In the genomic region with DNA sequence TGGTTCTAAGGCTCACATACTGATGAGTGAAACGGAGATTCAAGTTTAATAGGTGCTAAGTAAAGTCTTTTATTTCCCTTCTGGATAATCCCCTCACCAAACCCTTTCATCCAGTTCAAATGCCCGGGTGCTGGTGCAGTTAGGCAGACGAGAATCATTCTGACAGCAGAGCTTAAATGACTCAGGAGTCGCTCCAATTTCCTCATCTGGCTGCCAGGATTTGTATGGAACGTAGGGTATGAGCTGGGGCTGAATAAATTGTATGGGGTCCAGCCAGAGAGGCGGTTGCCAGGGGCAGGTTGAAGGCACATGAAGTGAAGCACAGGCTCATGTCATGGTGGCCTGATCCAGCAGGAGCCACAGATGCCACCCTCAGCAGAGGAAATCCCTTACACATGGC, we compare ENCODE assay signal across 23 cellular contexts.
A peak's percentile ranks its signal among the peaks of the same experiment; 100 is the strongest.
DNase-seq lines count a peak whose midpoint lies in the region; ATAC-seq and TF ChIP-seq lines count a peak whose summit lies in the region.
"Had no signal": no experiment of that assay in that cellular context is flagged by ENCODE, and none has a peak within 500 bp of the region (broad histone marks: within the 10 kb centered on the region; RNA-seq: fewer than 3 reads in every experiment).

No MANE protein-coding gene starts in this region.

- no peak for ATAC-seq in GM19035 (IDR thresholded peaks at IDR 0.05; ENCODE audit: unreplicated experiment)
- ATAC-seq: A549, GM12878 had no signal

- H3K9me3 Mint-ChIP-seq in neural progenitor cell, result no peaks in the 10 kb centered on the region

- H4K20me1 ChIP-seq in GM23248 (ENCODE audit: insufficient read depth) (no peaks in the 10 kb centered on the region), neural progenitor cell (ENCODE audit: low read depth) (no peaks in the 10 kb centered on the region)
- H4K20me1 ChIP-seq: BLaER1 treated with 17β-estradiol and CSF1 and Interleukin-3, amounts not matched to agents 10 nM and 100 nM had no signal

- 2 to 3% methylated on average over 6 of the region's 6 CpGs for WGBS in GM23248 (ENCODE audit: low coverage in 1 of 2, low lambda C conversion rate in 2 of 2, missing lambda C conversion rate in 2 of 2), 2 experiments

- in situ Hi-C loops in GM23248 (cut with MboI), result no loop called here

- H3K27ac Mint-ChIP-seq in neural progenitor cell, result no peak overlapping the region
- H3K27ac Mint-ChIP-seq: CD14-positive monocyte; CD4-positive, alpha-beta T cell; CD8-positive, alpha-beta memory T cell; HFFc6 had no signal

- no peak overlapping the region for H3K4me3 Mint-ChIP-seq in neural progenitor cell
- H3K4me3 Mint-ChIP-seq: CD14-positive monocyte; CD4-positive, alpha-beta T cell; CD8-positive, alpha-beta memory T cell; HFFc6 had no signal

- H3K79me2 ChIP-seq in GM23248 (ENCODE audit: insufficient read depth) (no peaks in the 10 kb centered on the region), neural progenitor cell (ENCODE audit: low read depth) (no peaks in the 10 kb centered on the region)

- H3K4me1 ChIP-seq in GM23248 (ENCODE audit: insufficient read depth) (no peaks in the 10 kb centered on the region), neural progenitor cell (no peaks in the 10 kb centered on the region), SJCRH30 (no peaks in the 10 kb centered on the region)
- H3K4me1 ChIP-seq: A549, BE2C, HAP-1 had no signal

- no peaks in the 10 kb centered on the region for H3F3A ChIP-seq in GM23248 (ENCODE audit: insufficient read depth)
- no peaks in the 10 kb centered on the region for H3F3A ChIP-seq in neural progenitor cell (ENCODE audit: low read depth)

- H3K36me3 Mint-ChIP-seq in neural progenitor cell, result no peaks in the 10 kb centered on the region
- H3K36me3 Mint-ChIP-seq: CD14-positive monocyte; CD8-positive, alpha-beta memory T cell had no signal

- H3K4me2 ChIP-seq in GM23248 (ENCODE audit: unreplicated experiment) (no peak overlapping the region), neural progenitor cell (no peak overlapping the region)
- H3K4me2 ChIP-seq: A549; BLaER1 treated with 17β-estradiol and CSF1 and Interleukin-3, amounts not matched to agents 10 nM and 100 nM had no signal

- H3K36me3 ChIP-seq in GM23248 (ENCODE audit: low read depth) (no peaks in the 10 kb centered on the region), neural progenitor cell (no peaks in the 10 kb centered on the region), SJCRH30 (no peaks in the 10 kb centered on the region)
- H3K36me3 ChIP-seq: BE2C; BLaER1 treated with 17β-estradiol and CSF1 and Interleukin-3, amounts not matched to agents 10 nM and 100 nM; HAP-1 had no signal

- H3K9ac ChIP-seq in GM23248 (no peak overlapping the region), neural progenitor cell (no peak overlapping the region)
- H3K9ac ChIP-seq: BLaER1 treated with 17β-estradiol and CSF1 and Interleukin-3, amounts not matched to agents 10 nM and 100 nM had no signal

- H3K9me3 ChIP-seq in GM23248 (ENCODE audit: low read depth) (no peaks in the 10 kb centered on the region), neural progenitor cell (ENCODE audit: low read depth) (no peaks in the 10 kb centered on the region), SJCRH30 (replicated peaks) (no peaks in the 10 kb centered on the region)
- H3K9me3 ChIP-seq: A549, BE2C, HAP-1 had no signal

- H3K27me3 ChIP-seq in GM23248 (replicated peaks; ENCODE audit: insufficient read depth) (0 out of 2 replicates have a peak, but pooled peaks cover 4% of the 10 kb centered on the region), neural progenitor cell (no peaks in the 10 kb centered on the region), SJCRH30 (no peaks in the 10 kb centered on the region)
- H3K27me3 ChIP-seq: BE2C; BLaER1 treated with 17β-estradiol and CSF1 and Interleukin-3, amounts not matched to agents 10 nM and 100 nM had no signal

- H3K27ac ChIP-seq in GM23248, result no peak overlapping the region
- no peak overlapping the region for H3K27ac ChIP-seq in neural progenitor cell
- H3K27ac ChIP-seq in SJCRH30, result no peak overlapping the region
- H3K27ac ChIP-seq: A549; BLaER1 treated with 17β-estradiol and CSF1 and Interleukin-3, amounts not matched to agents 10 nM and 100 nM had no signal

- no peak for TF ChIP-seq CTCF in neural progenitor cell (IDR thresholded peaks at IDR 0.05)

- no peak overlapping the region for H2AFZ ChIP-seq in GM23248
- H2AFZ ChIP-seq in neural progenitor cell (replicated peaks), result no peak overlapping the region

- H3K27me3 Mint-ChIP-seq in neural progenitor cell (ENCODE audit: insufficient read depth, low read depth), result peaks cover 3% of the 10 kb centered on the region

- H3K4me3 ChIP-seq in GM23248, result no peak overlapping the region
- no peak overlapping the region for H3K4me3 ChIP-seq in neural progenitor cell
- H3K4me3 ChIP-seq in SJCRH30, result no peak overlapping the region
- H3K4me3 ChIP-seq: A549; BLaER1 treated with 17β-estradiol and CSF1 and Interleukin-3, amounts not matched to agents 10 nM and 100 nM; GM12878; HAP-1 had no signal

- DNase-seq in GM23248 (peak; percentile 24), astrocyte of the hippocampus (ENCODE audit: low read depth, low spot score) (peak; percentile 11), neural progenitor cell (ENCODE audit: low spot score) (peak; percentile 12), SJCRH30 (no peak)
- no peak for DNase-seq in stimulated activated CD4-positive, alpha-beta T cell treated with anti-CD3 and anti-CD28 coated beads, Interleukin-2, amount 100 ng/mL, for 48 hours
- DNase-seq: 8988T; ACHN; AML-193; BE2C; CD4-positive, alpha-beta T cell; CD8-positive, alpha-beta memory T cell; DMS 273 treated with DMSO at 0.1 percent for 48 hours; DMS79; EL; GDM1; GOT3; HFFc6 had no signal

- peaks cover 5% of the 10 kb centered on the region for H3K4me1 Mint-ChIP-seq in neural progenitor cell
- H3K4me1 Mint-ChIP-seq: CD14-positive monocyte; CD8-positive, alpha-beta memory T cell had no signal

- no peaks in the 10 kb centered on the region for H3K9me2 ChIP-seq in GM23248 (ENCODE audit: insufficient read depth)

Comparison
In these comparisons a context has a peak if more than half of its experiments do, and no peak if none do; other contexts are left out.
1. DNase-seq: peak in GM23248 (single experiment), astrocyte of the hippocampus (single experiment) and neural progenitor cell (single experiment); none in stimulated activated CD4-positive, alpha-beta T cell treated with anti-CD3 and anti-CD28 coated beads, Interleukin-2, amount 100 ng/mL, for 48 hours (0 of 2) and SJCRH30 (0 of 2).